In genomic region chr5:17135050-17135449, GRCh38 we compare ENCODE assay signal across 31 cellular contexts.
DNase-seq lines count a peak whose midpoint lies in the region; ATAC-seq and TF ChIP-seq lines count a peak whose summit lies in the region.
"Had no signal": no experiment of that assay in that cellular context is flagged by ENCODE, and none has a peak within 500 bp of the region (broad histone marks: within the 10 kb centered on the region; RNA-seq: fewer than 3 reads in every experiment).

No MANE protein-coding gene starts in this region.

- dilution Hi-C loops in IMR-90 (cut with HindIII; ENCODE audit: low sequenced_read_pairs, unreplicated experiment): no loop called here

- H3K4ac ChIP-seq in IMR-90 (ENCODE audit: low read depth, low read length) (0 out of 2 replicates have a peak overlapping the region, but pooled peaks have one; percentile 7), mesendoderm (ENCODE audit: low read depth, low read length) (peak overlapping the region; percentile 29)

- H3K27me3 ChIP-seq in IMR-90 (ENCODE audit: control insufficient read depth, insufficient read depth, low read length) (no peaks in the 10 kb centered on the region), mesendoderm (ENCODE audit: insufficient read depth, low read length, poor library complexity) (no peaks in the 10 kb centered on the region)
- H3K27me3 ChIP-seq: BE2C, BLaER1 had no signal

- H3K9ac ChIP-seq in IMR-90 (ENCODE audit: low read depth, low read length) (no peak overlapping the region), mesendoderm (ENCODE audit: low read length) (no peak overlapping the region)
- H3K9ac ChIP-seq: BLaER1; BLaER1 treated with 17β-estradiol and CSF1 and Interleukin-3, amounts not matched to agents 10 nM and 100 nM had no signal

- H2BK15ac ChIP-seq in IMR-90 (ENCODE audit: low read depth, low read length) (0 out of 3 replicates have a peak overlapping the region, but pooled peaks have one; percentile 74), mesendoderm (replicated peaks; ENCODE audit: low read depth) (no peak overlapping the region)

- DNase-seq in IMR-90 (no peak), mesendoderm (no peak), KBM-7 (no peak), SW480 (ENCODE audit: low spot score) (no peak), GM19238 (ENCODE audit: insufficient read length, low spot score) (no peak)
- DNase-seq: 8988T; ACHN; AML-193; BE2C; C1 segment of cervical spinal cord; Caco-2; Calu3; CD4-positive, alpha-beta memory T cell; CD4-positive, alpha-beta T cell; CD4-positive, CD25-positive, alpha-beta regulatory T cell; CD8-positive, alpha-beta memory T cell; CD8-positive, alpha-beta T cell; COR-L47; DMS 273 treated with DMSO at 0.1 percent for 48 hours; DMS153; DMS53; DMS79; DMS79 treated with DMSO at 0.1 percent for 48 hours; DND-41; EL had no signal

- H3K27ac ChIP-seq in HEK293 (ENCODE audit: extremely low read depth, low read depth, low read length): no peak overlapping the region
- H3K27ac ChIP-seq in IMR-90 (ENCODE audit: insufficient read depth, low read length): no peak overlapping the region
- H3K27ac ChIP-seq in mesendoderm (ENCODE audit: low read depth, low read length): no peak overlapping the region
- H3K27ac ChIP-seq: 22Rv1; BLaER1; BLaER1 treated with 17β-estradiol and CSF1 and Interleukin-3, amounts not matched to agents 10 nM and 100 nM; C4-2B had no signal

- H4K8ac ChIP-seq in IMR-90 (ENCODE audit: low read depth in 2 of 2, low read length in 2 of 2) (no peak overlapping the region), mesendoderm (ENCODE audit: low read depth, low read length) (no peak overlapping the region)

- H3K56ac ChIP-seq in IMR-90 (ENCODE audit: extremely low read depth, insufficient read depth, low read length) (no peak overlapping the region), mesendoderm (ENCODE audit: low read length) (no peak overlapping the region)

- CTCF ChIA-PET in HEK293 (lab: Yijun Ruan, JAX): interaction anchor here (0.6 to 6.4 kb wide), 3 partner anchors 54 to 202 kb away, joined by 4 to 50 read pairs (median 4); no protein-coding TSS in a partner anchor
- CTCF ChIA-PET in IMR-90 (lab: Yijun Ruan, JAX): no interaction called here

- in situ Hi-C loops in IMR-90 (cut with MboI; ENCODE audit: low sequenced_read_pairs) (no loop called here), KBM-7 (cut with MboI; ENCODE audit: low pct_unique_long_range_greater_than_20kb, low sequenced_read_pairs) (no loop called here)

- no CpG with 5 or more reads among the region's 3 CpGs for WGBS in IMR-90 (ENCODE audit: extremely low coverage in 2 of 2, insufficient read length in 1 of 2), 2 experiments
- WGBS in mesendoderm (ENCODE audit: extremely low coverage, insufficient coverage, low lambda C conversion rate): no CpG with 5 or more reads among the region's 3 CpGs

- no peak for TF ChIP-seq CTCF in HEK293 (tag by site-specific recombination; IDR thresholded peaks at IDR 0.05)
- TF ChIP-seq CTCF in IMR-90 (conservative IDR thresholded peaks at IDR 0.05; ENCODE audit: low read depth, low read length): no peak

- H2BK120ac ChIP-seq in IMR-90 (ENCODE audit: low read depth, low read length) (peak overlapping the region; percentile 62; the same call in 1 of the 2 replicates), mesendoderm (ENCODE audit: low read depth, low read length) (no peak overlapping the region)

- H3K79me2 ChIP-seq in mesendoderm (ENCODE audit: control insufficient read depth, insufficient read depth, low read length): no peaks in the 10 kb centered on the region

- H3K4me3 ChIP-seq in HEK293 (ENCODE audit: low read depth, low read length) (no peak overlapping the region), IMR-90 (ENCODE audit: insufficient read depth, low read depth, low read length) (no peak overlapping the region), mesendoderm (ENCODE audit: low read length) (no peak overlapping the region)
- H3K4me3 ChIP-seq: A549; BLaER1; BLaER1 treated with 17β-estradiol and CSF1 and Interleukin-3, amounts not matched to agents 10 nM and 100 nM had no signal

- H2AK9ac ChIP-seq in IMR-90 (replicated peaks; ENCODE audit: low read depth, low read length, poor library complexity): no peak overlapping the region

- no peak overlapping the region for H4K91ac ChIP-seq in IMR-90 (ENCODE audit: insufficient read depth, low read depth, low read length)

- no peak for ATAC-seq in IMR-90 (ENCODE audit: low read depth)
- ATAC-seq: A549; CD8-positive, alpha-beta T cell had no signal

- H3K4me2 ChIP-seq in IMR-90 (ENCODE audit: low read depth, low read length) (no peak overlapping the region), mesendoderm (ENCODE audit: low read length) (no peak overlapping the region)
- H3K4me2 ChIP-seq: A549; BLaER1; BLaER1 treated with 17β-estradiol and CSF1 and Interleukin-3, amounts not matched to agents 10 nM and 100 nM had no signal

- H4K20me1 ChIP-seq in IMR-90 (ENCODE audit: insufficient read depth, low read length): no peaks in the 10 kb centered on the region
- H4K20me1 ChIP-seq: BLaER1; BLaER1 treated with 17β-estradiol and CSF1 and Interleukin-3, amounts not matched to agents 10 nM and 100 nM had no signal

- no peak for TF ChIP-seq POLR2A in IMR-90 (IDR thresholded peaks at IDR 0.05; ENCODE audit: low read depth, low read length)

- H3K79me1 ChIP-seq in IMR-90 (ENCODE audit: low read depth in 1 of 2, low read length in 2 of 2) (peaks cover 11 to 15% of the 10 kb centered on the region in 2 experiments; a peak in 3 of 4 replicates), mesendoderm (ENCODE audit: low read length) (no peaks in the 10 kb centered on the region)

- POLR2A ChIA-PET in HEK293 (lab: Yijun Ruan, JAX) (no interaction called here), IMR-90 (lab: Charles Lee; ENCODE audit: unreplicated experiment) (no interaction called here)

- no peak overlapping the region for H3K14ac ChIP-seq in IMR-90 (replicated peaks; ENCODE audit: low read depth, low read length)

- H4K5ac ChIP-seq in IMR-90 (ENCODE audit: low read depth, low read length) (no peak overlapping the region), mesendoderm (ENCODE audit: low read length) (no peak overlapping the region)

- H3K4me1 ChIP-seq in HEK293 (ENCODE audit: control insufficient read depth, insufficient read depth, low read length) (no peaks in the 10 kb centered on the region), IMR-90 (ENCODE audit: control insufficient read depth, insufficient read depth, low read length) (peaks cover 1% of the 10 kb centered on the region; the same call in 1 of the 2 replicates), mesendoderm (ENCODE audit: control insufficient read depth, low read depth, low read length) (no peaks in the 10 kb centered on the region)
- H3K4me1 ChIP-seq: BE2C, Caco-2 had no signal

- H2BK5ac ChIP-seq in IMR-90 (ENCODE audit: low read depth, low read length, poor library complexity, severe bottlenecking): no peak overlapping the region
- no peak overlapping the region for H2BK5ac ChIP-seq in mesendoderm (ENCODE audit: low read length)

- intact Hi-C loops in IMR-90 (cut with micrococcal nuclease): no loop called here

- H3K36me3 ChIP-seq in HEK293 (ENCODE audit: control insufficient read depth in 2 of 2, insufficient read depth in 1 of 2, low read length in 2 of 2): no peaks in the 10 kb centered on the region
- H3K36me3 ChIP-seq in IMR-90 (ENCODE audit: control insufficient read depth, insufficient read depth, low read length): no peaks in the 10 kb centered on the region
- H3K36me3 ChIP-seq in mesendoderm (ENCODE audit: control insufficient read depth, insufficient read depth, low read length): no peaks in the 10 kb centered on the region
- H3K36me3 ChIP-seq: BE2C; BLaER1; BLaER1 treated with 17β-estradiol and CSF1 and Interleukin-3, amounts not matched to agents 10 nM and 100 nM had no signal

- H3K9me3 ChIP-seq in HEK293 (ENCODE audit: control insufficient read depth, insufficient read depth, low read depth, low read length): no peaks in the 10 kb centered on the region
- no peaks in the 10 kb centered on the region for H3K9me3 ChIP-seq in IMR-90 (ENCODE audit: control insufficient read depth, insufficient read depth, low read length)
- H3K9me3 ChIP-seq: A549, BE2C, BLaER1, Caco-2 had no signal

- no peak overlapping the region for H2AFZ ChIP-seq in IMR-90 (replicated peaks; ENCODE audit: low read length, poor library complexity)

- H3K9me1 ChIP-seq in IMR-90 (ENCODE audit: insufficient read depth, low read length): 0 out of 2 replicates have a peak, but pooled peaks cover 4% of the 10 kb centered on the region

- H3K23ac ChIP-seq in IMR-90 (ENCODE audit: low read depth, low read length): no peak overlapping the region
- H3K23ac ChIP-seq in mesendoderm (ENCODE audit: low read length): no peak overlapping the region

- BruUV-seq in IMR-90 (replicated peaks; lab: Mats Ljungman, UMichigan): no TSS peak

- H3K18ac ChIP-seq in IMR-90 (ENCODE audit: low read depth, low read length) (no peak overlapping the region), mesendoderm (ENCODE audit: low read length) (no peak overlapping the region)

- no peak overlapping the region for H2BK20ac ChIP-seq in IMR-90 (ENCODE audit: low read depth, low read length)

- H2AK5ac ChIP-seq in IMR-90 (ENCODE audit: low read depth, low read length): peak overlapping the region; percentile 86
- no peak overlapping the region for H2AK5ac ChIP-seq in mesendoderm (ENCODE audit: low read length)

- TF ChIP-seq RAD21 in IMR-90 (IDR thresholded peaks at IDR 0.05; ENCODE audit: low read length): no peak

TF ChIP-seq in HEK293, 187 proteins besides CTCF, POLR2A, EP300 and RAD21 (continues in another document):
- TF ChIP-seq SCRT2 (tag by site-specific recombination; IDR thresholded peaks at IDR 0.05) (peak; percentile 98), ZNF133 (tag by site-specific recombination; IDR thresholded peaks at IDR 0.05) (no peak)

TF ChIP-seq in IMR-90, 13 proteins besides CTCF, POLR2A, EP300 and RAD21 (continues in another document):
- TF ChIP-seq, protein P1, sequence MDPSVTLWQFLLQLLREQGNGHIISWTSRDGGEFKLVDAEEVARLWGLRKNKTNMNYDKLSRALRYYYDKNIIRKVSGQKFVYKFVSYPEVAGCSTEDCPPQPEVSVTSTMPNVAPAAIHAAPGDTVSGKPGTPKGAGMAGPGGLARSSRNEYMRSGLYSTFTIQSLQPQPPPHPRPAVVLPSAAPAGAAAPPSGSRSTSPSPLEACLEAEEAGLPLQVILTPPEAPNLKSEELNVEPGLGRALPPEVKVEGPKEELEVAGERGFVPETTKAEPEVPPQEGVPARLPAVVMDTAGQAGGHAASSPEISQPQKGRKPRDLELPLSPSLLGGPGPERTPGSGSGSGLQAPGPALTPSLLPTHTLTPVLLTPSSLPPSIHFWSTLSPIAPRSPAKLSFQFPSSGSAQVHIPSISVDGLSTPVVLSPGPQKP (IDR thresholded peaks at IDR 0.05; ENCODE audit: borderline replicate concordance, low read depth, low read length): no peak
- TF ChIP-seq CHD1 (IDR thresholded peaks at IDR 0.05; ENCODE audit: low read depth, low read length) (no peak), RFX5 (IDR thresholded peaks at IDR 0.05; ENCODE audit: low read depth, low read length) (no peak), MAFK (IDR thresholded peaks at IDR 0.05; ENCODE audit: low read depth, low read length) (no peak)
